8 cellular contexts compared by ENCODE assay signal in the genomic region with DNA sequence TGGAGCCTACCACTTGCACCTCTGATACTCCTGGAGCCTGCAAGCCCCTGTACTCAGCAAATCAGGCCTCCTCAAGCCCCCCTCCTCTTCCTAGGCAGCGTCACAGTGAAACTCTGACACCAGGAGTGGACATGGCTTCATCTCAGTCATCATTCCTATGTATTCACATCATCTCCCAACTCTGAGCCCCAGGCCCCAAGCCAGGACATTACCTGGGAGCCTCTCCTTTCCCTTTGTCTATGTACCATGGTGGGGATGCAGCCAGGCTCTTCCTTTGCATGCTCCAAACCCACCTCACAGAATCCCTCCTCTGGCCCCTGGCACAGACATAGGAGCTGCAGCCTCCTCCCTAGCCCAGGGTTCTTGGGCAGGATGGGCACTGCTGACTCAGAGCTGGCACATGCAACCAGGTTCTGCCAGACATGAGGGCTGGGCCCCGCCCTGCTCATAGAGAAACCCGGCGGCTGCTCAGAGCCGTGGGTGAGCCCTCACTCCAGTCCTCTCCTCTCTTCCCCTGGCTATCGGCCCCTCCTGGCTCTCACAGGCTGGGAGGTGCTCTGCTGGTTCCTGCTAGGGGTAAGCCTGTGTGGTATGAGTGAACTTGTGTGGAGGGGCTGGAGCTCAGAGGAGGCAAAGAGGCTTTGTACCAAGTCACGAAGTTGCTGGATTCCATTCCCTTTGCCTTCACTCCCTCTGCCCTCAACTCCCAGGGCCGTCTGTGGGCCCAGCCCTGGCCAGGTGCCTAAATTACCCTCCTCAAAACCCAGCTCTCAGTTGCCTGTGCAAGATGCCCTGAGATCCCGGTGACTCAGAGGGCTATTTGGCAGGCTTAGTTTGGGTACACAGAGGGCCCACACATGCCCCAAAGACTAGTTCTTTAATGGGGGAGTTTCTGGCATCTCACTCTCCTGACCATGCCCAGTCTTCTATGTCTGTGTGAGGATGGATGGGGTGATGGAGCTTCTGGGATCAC. TPM values are rescaled to one million over a fixed set of nuclear protein-coding genes. Genes with fewer than 3 reads are reported as not detected.
DNase-seq lines count a peak whose midpoint lies in the region; ATAC-seq, FAIRE-seq and TF ChIP-seq lines count a peak whose summit lies in the region.

No MANE protein-coding gene starts in this region.

- H2AFZ ChIP-seq in K562 (ENCODE audit: low read depth, low read length), result no peak overlapping the region
- H2AFZ ChIP-seq in mesenchymal stem cell (ENCODE audit: low read depth, low read length), result no peak overlapping the region

- intact Hi-C loops in K562 (cut with micrococcal nuclease), result no loop called here

- peak overlapping the region; percentile 22 for H4K91ac ChIP-seq in mesenchymal stem cell (ENCODE audit: low read length)

- no peaks in the 10 kb centered on the region for H3K79me1 ChIP-seq in mesenchymal stem cell (replicated peaks; ENCODE audit: low read length, poor library complexity, severe bottlenecking)

- no peak for TF ChIP-seq POLR2A in K562 (conservative IDR thresholded peaks at IDR 0.05)

- 3% methylated on average over 8 of the region's 9 CpGs for WGBS in K562 (ENCODE audit: insufficient coverage, low coverage, missing lambda C conversion rate)
- 66% methylated on average over 7 of the region's 9 CpGs for WGBS in mesenchymal stem cell

- H3K23ac ChIP-seq in mesenchymal stem cell (ENCODE audit: low read length in 2 of 2), result peak overlapping the region in 1 of 2 experiments; percentile 35

- peaks cover 8% of the 10 kb centered on the region for H3K27me3 Mint-ChIP-seq in type B pancreatic cell

- peaks cover 8 to 23% of the 10 kb centered on the region in 2 experiments for H3K4me1 ChIP-seq in K562 (replicated peaks in 1 of 2; ENCODE audit: control insufficient read depth in 2 of 2, insufficient read depth in 2 of 2, low read length in 2 of 2)
- H3K4me1 ChIP-seq in mesenchymal stem cell (ENCODE audit: control insufficient read depth, insufficient read depth, low read depth, low read length), result peaks cover 21% of the 10 kb centered on the region

- H2BK15ac ChIP-seq in mesenchymal stem cell (ENCODE audit: low read depth, poor library complexity, severe bottlenecking), result no peak overlapping the region

- H2BK120ac ChIP-seq in mesenchymal stem cell (ENCODE audit: low read depth, low read length), result no peak overlapping the region

- ATAC-seq in K562, result peak; percentile 8; the same call in 2 of the 3 replicates
- no peak for ATAC-seq in GM21381 (IDR thresholded peaks at IDR 0.05; ENCODE audit: unreplicated experiment)

- CTCF ChIA-PET in K562 (lab: Yijun Ruan, JAX; ENCODE audit: low intra/inter-chr PET ratio), result no interaction called here

- H3K4me3 Mint-ChIP-seq in type B pancreatic cell, result peak overlapping the region; percentile 84

- FAIRE-seq in K562 (lab: Jason Lieb, UNC), result no peak

- H3K27ac ChIP-seq in K562 (ENCODE audit: extremely low read depth, low read depth, low read length) (no peak overlapping the region), mesenchymal stem cell (ENCODE audit: low read length, poor library complexity, severe bottlenecking) (no peak overlapping the region)

- TF ChIP-seq CTCF in K562 (IDR thresholded peaks at IDR 0.05 in 2 of 3, conservative IDR thresholded peaks at IDR 0.05 in 1 of 3; ENCODE audit: insufficient read depth in 2 of 3, low read depth in 1 of 3, low read length in 3 of 3) (no peak), type B pancreatic cell (conservative IDR thresholded peaks at IDR 0.05) (no peak)

- H3K4me2 ChIP-seq in K562 (ENCODE audit: insufficient read depth, low read length) (no peak overlapping the region), mesenchymal stem cell (ENCODE audit: low read length, poor library complexity, severe bottlenecking) (no peak overlapping the region)

- H3K9me3 ChIP-seq in K562 (replicated peaks; ENCODE audit: control insufficient read depth, insufficient read depth, low read depth, low read length) (no peaks in the 10 kb centered on the region), mesenchymal stem cell (ENCODE audit: control insufficient read depth, low read length) (no peaks in the 10 kb centered on the region)

- in situ Hi-C loops in K562 (cut with MboI), result no loop called here

- DNase-seq in CD1c-positive myeloid dendritic cell (ENCODE audit: extremely low spot score) (peak; percentile 62), RPMI7951 (ENCODE audit: low read depth) (peak; percentile 71), K562 (ENCODE audit: extremely low read depth in 1 of 4, low spot score in 3 of 4) (no peak), mesenchymal stem cell (no peak), type B pancreatic cell (ENCODE audit: extremely low spot score, unreplicated experiment) (no peak), OCI-M2 (lab: John Stamatoyannopoulos, UW; ENCODE audit: unreplicated experiment) (no peak), NOMO-1 treated with DMSO at 0.1 percent for 48 hours (lab: John Stamatoyannopoulos, UW; ENCODE audit: unreplicated experiment) (no peak)

- BruUV-seq in K562 (replicated peaks; lab: Mats Ljungman, UMichigan), result no TSS peak

- peak overlapping the region in 1 of 2 experiments; percentile 33 for H2BK12ac ChIP-seq in mesenchymal stem cell (ENCODE audit: low read length in 2 of 2)

- POLR2A ChIA-PET in K562 (lab: Yijun Ruan, JAX), result interaction anchor here (0.7 to 1.0 kb wide), 2 partner anchors 10 to 66 kb away, joined by 3 to 4 read pairs; no protein-coding TSS in a partner anchor

- no peak overlapping the region for H2AK5ac ChIP-seq in mesenchymal stem cell (ENCODE audit: low read length, severe bottlenecking)

- no peak overlapping the region for H4K8ac ChIP-seq in mesenchymal stem cell (ENCODE audit: low read length)

- H3K9ac ChIP-seq in K562 (ENCODE audit: insufficient read depth in 1 of 2, low read depth in 2 of 2, low read length in 2 of 2), result 0 out of 4 replicates have a peak overlapping the region, but pooled peaks of 1 of the 2 experiments have one; percentile 6
- H3K9ac ChIP-seq in mesenchymal stem cell (ENCODE audit: low read length), result peak overlapping the region; percentile 96

- H3K36me3 ChIP-seq in K562 (ENCODE audit: control insufficient read depth, insufficient read depth, low read length) (no peaks in the 10 kb centered on the region), mesenchymal stem cell (ENCODE audit: control insufficient read depth in 1 of 2, insufficient read depth in 2 of 2, low read depth in 1 of 2, low read length in 2 of 2) (no peaks in the 10 kb centered on the region)

- H3K18ac ChIP-seq in mesenchymal stem cell (ENCODE audit: low read depth in 1 of 2, low read length in 2 of 2), result peak overlapping the region in 1 of 2 experiments; percentile 14

- H2BK5ac ChIP-seq in mesenchymal stem cell (ENCODE audit: low read depth, low read length, poor library complexity, severe bottlenecking), result no peak overlapping the region

- no peaks in the 10 kb centered on the region for H3K36me3 Mint-ChIP-seq in type B pancreatic cell

- no peaks in the 10 kb centered on the region for H3K9me3 Mint-ChIP-seq in type B pancreatic cell

- no peak overlapping the region for H3K4ac ChIP-seq in mesenchymal stem cell (ENCODE audit: low read depth in 1 of 2, low read length in 2 of 2)

- no peak for TF ChIP-seq RAD21 in K562 (CRISPR knock-in tag; conservative IDR thresholded peaks at IDR 0.05 in 1 of 2, IDR thresholded peaks at IDR 0.05 in 1 of 2)

- H3K27me3 ChIP-seq in K562 (ENCODE audit: control insufficient read depth in 2 of 2, insufficient read depth in 2 of 2, low read length in 2 of 2) (peaks cover 0 to 33% of the 10 kb centered on the region in 2 experiments; a peak in 2 of 5 replicates), mesenchymal stem cell (ENCODE audit: control insufficient read depth in 1 of 2, insufficient read depth in 1 of 2, low read length in 2 of 2) (no peaks in the 10 kb centered on the region)

- peak overlapping the region; percentile 92 for H3K27ac Mint-ChIP-seq in type B pancreatic cell

- H3K4me3 ChIP-seq in K562, result no peak overlapping the region
- H3K4me3 ChIP-seq in mesenchymal stem cell (ENCODE audit: insufficient read depth in 1 of 2, low read depth in 1 of 2, low read length in 2 of 2), result no peak overlapping the region

- H3K9me1 ChIP-seq in K562 (ENCODE audit: control insufficient read depth, insufficient read depth, low read length), result no peaks in the 10 kb centered on the region

- 0 out of 2 replicates have a peak, but pooled peaks cover 6% of the 10 kb centered on the region for H4K20me1 ChIP-seq in K562 (replicated peaks; ENCODE audit: control insufficient read depth, insufficient read depth, low read length)

- H3K79me2 ChIP-seq in K562 (ENCODE audit: control insufficient read depth, insufficient read depth, low read length), result no peaks in the 10 kb centered on the region

- H3K14ac ChIP-seq in mesenchymal stem cell (ENCODE audit: low read length in 2 of 2), result no peak overlapping the region

- TF ChIP-seq EP300 in K562 (IDR thresholded peaks at IDR 0.05; ENCODE audit: low read length), result no peak

- peaks cover 10% of the 10 kb centered on the region for H3K4me1 Mint-ChIP-seq in type B pancreatic cell (ENCODE audit: unreplicated experiment)

RNA-seq across cellular contexts. Expression of a gene that starts 1.9 kb away (rescaled TPM):
- total RNA-seq in RPMI7951 (2014; rRNA removed; shearing (Covaris generic)), result 3.5 and 4.1 TPM in 2 replicates
- 283 and 655 TPM in 2 replicates for total RNA-seq in K562 (2011; cell fraction: chromatin; rRNA removed; ENCODE audit: low replicate concordance)
- total RNA-seq in K562 (2011; cell fraction: nucleolus; rRNA removed), result 463 and 540 TPM in 2 replicates
- 244 and 351 TPM in 2 replicates for total RNA-seq in K562 (2011; cell fraction: nucleoplasm; rRNA removed)
- 152 and 190 TPM in 2 replicates for total RNA-seq in K562 (2014; rRNA removed)
- 60.7 and 88.3 TPM in 2 replicates for total RNA-seq in K562 (2014; rRNA removed; fragmentation: Illumina TruSeq; extraction: Trizol)
- 47.5 and 50.1 TPM in 2 replicates for total RNA-seq in K562 (2015; rRNA removed; fragmentation: Illumina TruSeq; extraction: Trizol)
- 149 and 161 TPM in 2 replicates for total RNA-seq in K562 (2021)
- polyA plus RNA-seq in K562 (2011; rRNA removed), result 209 and 284 TPM in 2 replicates
- polyA plus RNA-seq in K562 (2011; cell fraction: cytosol; rRNA removed), result 214 and 249 TPM in 2 replicates
- polyA plus RNA-seq in K562 (2011; cell fraction: nucleus; rRNA removed), result 1,089 and 1,150 TPM in 2 replicates
- 67.9 and 83.7 TPM in 2 replicates for polyA plus RNA-seq in K562 (2012)
- polyA plus RNA-seq in K562 (2014; fragmentation: Illumina TruSeq; extraction: Trizol), result 135 and 145 TPM in 2 replicates
- 10 to 100 TPM in 1 of 2 experiments, 1 to 10 TPM in 1; 5.4 to 11.0 TPM for polyA plus RNA-seq in K562 (2014; fragmentation: Nextera tagmentation; extraction: Ambion mirVana)
- polyA plus RNA-seq in K562 (2014; rRNA removed), result 116 and 140 TPM in 2 replicates
- 191 and 192 TPM in 2 replicates for polyA minus RNA-seq in K562 (2011; rRNA and poly(A)+ RNA removed)
- polyA minus RNA-seq in K562 (2011; cell fraction: cytosol; rRNA and poly(A)+ RNA removed), result 144 and 183 TPM in 2 replicates
- 158 and 240 TPM in 2 replicates for polyA minus RNA-seq in K562 (2011; cell fraction: nucleus; rRNA and poly(A)+ RNA removed)
- polyA plus RNA-seq in mesenchymal stem cell (2013, experiment 1 of 2), result 16.1 TPM
- 16.2 TPM for polyA plus RNA-seq in mesenchymal stem cell (2013, experiment 2 of 2)
- total RNA-seq in type B pancreatic cell (ENCODE audit: low replicate concordance), result 28.7 and 31.6 TPM in 2 replicates

RNA-seq across cellular contexts. Expression of a gene that starts 7.7 kb away (rescaled TPM):
- total RNA-seq in RPMI7951 (2014; rRNA removed; shearing (Covaris generic)), result not detected in 2 replicates
- 0.12 TPM in 1 of 2 replicates, not detected in the other for total RNA-seq in K562 (2011; cell fraction: chromatin; rRNA removed; ENCODE audit: low replicate concordance)
- total RNA-seq in K562 (2011; cell fraction: nucleolus; rRNA removed), result not detected in 2 replicates
- not detected in 2 replicates for total RNA-seq in K562 (2011; cell fraction: nucleoplasm; rRNA removed)
- total RNA-seq in K562 (2014; rRNA removed), result not detected in 2 replicates
- not detected in 2 replicates for total RNA-seq in K562 (2014; rRNA removed; fragmentation: Illumina TruSeq; extraction: Trizol)
- total RNA-seq in K562 (2015; rRNA removed; fragmentation: Illumina TruSeq; extraction: Trizol), result not detected in 2 replicates
- total RNA-seq in K562 (2021), result 0.02 TPM in 1 of 2 replicates, not detected in the other
- polyA plus RNA-seq in K562 (2011; rRNA removed), result not detected in 2 replicates
- 0.01 TPM in 1 of 2 replicates, not detected in the other for polyA plus RNA-seq in K562 (2011; cell fraction: cytosol; rRNA removed)
- polyA plus RNA-seq in K562 (2011; cell fraction: nucleus; rRNA removed), result 0.06 and 0.18 TPM in 2 replicates
- 0.10 and 0.18 TPM in 2 replicates for polyA plus RNA-seq in K562 (2012)
- polyA plus RNA-seq in K562 (2014; fragmentation: Illumina TruSeq; extraction: Trizol), result not detected in 2 replicates
- under 1 TPM; 0.07 to 0.08 TPM for polyA plus RNA-seq in K562 (2014; fragmentation: Nextera tagmentation; extraction: Ambion mirVana)
- polyA plus RNA-seq in K562 (2014; rRNA removed), result not detected in 2 replicates
- polyA minus RNA-seq in K562 (2011; rRNA and poly(A)+ RNA removed), result not detected in 2 replicates
- not detected in 2 replicates for polyA minus RNA-seq in K562 (2011; cell fraction: cytosol; rRNA and poly(A)+ RNA removed)
- polyA minus RNA-seq in K562 (2011; cell fraction: nucleus; rRNA and poly(A)+ RNA removed), result not detected in 2 replicates
- polyA plus RNA-seq in mesenchymal stem cell (2013, experiment 1 of 2), result 0.01 TPM
- 0.01 TPM for polyA plus RNA-seq in mesenchymal stem cell (2013, experiment 2 of 2)
- total RNA-seq in type B pancreatic cell (ENCODE audit: low replicate concordance), result 0.76 and 3.2 TPM in 2 replicates

RNA-seq across cellular contexts. Expression of a gene that starts 40.7 kb away (rescaled TPM):
- 3.3 and 3.5 TPM in 2 replicates for total RNA-seq in RPMI7951 (2014; rRNA removed; shearing (Covaris generic))
- total RNA-seq in K562 (2011; cell fraction: chromatin; rRNA removed; ENCODE audit: low replicate concordance), result 21.1 and 67.2 TPM in 2 replicates
- total RNA-seq in K562 (2011; cell fraction: nucleolus; rRNA removed), result 38.7 and 48.8 TPM in 2 replicates
- total RNA-seq in K562 (2011; cell fraction: nucleoplasm; rRNA removed), result 25.6 and 29.8 TPM in 2 replicates
- total RNA-seq in K562 (2014; rRNA removed) (12.6 and 17.4 TPM in 2 replicates), K562 (2014; rRNA removed; fragmentation: Illumina TruSeq; extraction: Trizol) (3.3 and 4.3 TPM in 2 replicates), K562 (2015; rRNA removed; fragmentation: Illumina TruSeq; extraction: Trizol) (8.8 and 9.2 TPM in 2 replicates), K562 (2021) (12.4 and 13.4 TPM in 2 replicates), type B pancreatic cell (ENCODE audit: low replicate concordance) (14.2 and 16.9 TPM in 2 replicates)
- polyA plus RNA-seq in K562 (2011; rRNA removed) (7.7 and 10.6 TPM in 2 replicates), K562 (2014; fragmentation: Illumina TruSeq; extraction: Trizol) (8.7 and 9.8 TPM in 2 replicates), K562 (2014; fragmentation: Nextera tagmentation; extraction: Ambion mirVana) (under 1 TPM; 0.11 to 0.49 TPM), K562 (2014; rRNA removed) (16.0 and 18.1 TPM in 2 replicates)
- 9.8 and 17.0 TPM in 2 replicates for polyA plus RNA-seq in K562 (2011; cell fraction: cytosol; rRNA removed)
- polyA plus RNA-seq in K562 (2011; cell fraction: nucleus; rRNA removed), result 51.3 and 85.1 TPM in 2 replicates
- polyA plus RNA-seq in K562 (2012), result 10.0 and 15.4 TPM in 2 replicates
- 10.8 and 11.9 TPM in 2 replicates for polyA minus RNA-seq in K562 (2011; rRNA and poly(A)+ RNA removed)
- 2.6 and 4.9 TPM in 2 replicates for polyA minus RNA-seq in K562 (2011; cell fraction: cytosol; rRNA and poly(A)+ RNA removed)
- 32.0 and 33.5 TPM in 2 replicates for polyA minus RNA-seq in K562 (2011; cell fraction: nucleus; rRNA and poly(A)+ RNA removed)
- 0.98 TPM for polyA plus RNA-seq in mesenchymal stem cell (2013, experiment 1 of 2)
- polyA plus RNA-seq in mesenchymal stem cell (2013, experiment 2 of 2), result 1.0 TPM

Comparison
In these comparisons a context has a peak if more than half of its experiments do, and no peak if none do; other contexts are left out.
1. DNase-seq: peak in CD1c-positive myeloid dendritic cell (single experiment) and RPMI7951 (single experiment); none in K562 (0 of 4), mesenchymal stem cell (single experiment), type B pancreatic cell (single experiment), OCI-M2 (single experiment) and NOMO-1 treated with DMSO at 0.1 percent for 48 hours (single experiment).